Comparison of ENCODE assay signal across 1 cellular context in genomic region chr1:169119405-169119804, GRCh38.
TF ChIP-seq lines count a peak whose summit lies in the region.

No MANE protein-coding gene starts in this region.

TF ChIP-seq in K562, 482 proteins besides CTCF, POLR2A, EP300 and RAD21:
- TF ChIP-seq ZNF561 (CRISPR knock-in tag; conservative IDR thresholded peaks at IDR 0.05): no peak
- peak; percentile 37; the same call in 1 of the 2 replicates for TF ChIP-seq FOSL1 (tag; conservative IDR thresholded peaks at IDR 0.05)
